Comparison of ENCODE assay signal across 1 cellular context in the genomic region with DNA sequence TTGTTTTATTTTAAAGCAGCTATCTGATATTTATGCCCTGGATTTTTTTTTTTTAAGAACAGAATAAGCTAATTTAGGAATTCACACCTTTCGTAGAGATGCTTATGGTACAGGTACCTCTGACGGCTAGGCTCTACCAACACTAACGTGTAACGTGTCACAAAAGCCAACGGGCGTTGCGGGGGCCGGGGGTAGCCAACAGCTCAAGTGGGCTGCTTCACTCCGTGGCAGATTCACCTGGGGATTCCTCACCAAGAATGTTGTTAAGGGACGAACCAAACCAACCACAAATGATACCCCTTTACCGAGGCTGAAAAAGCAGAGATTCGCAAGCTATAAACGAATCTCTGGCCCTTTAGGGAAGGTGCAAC.
TF ChIP-seq lines count a peak whose summit lies in the region.

No MANE protein-coding gene starts in this region.

TF ChIP-seq in SK-N-SH treated with all-trans-retinoic acid at 6 μM for 48 hours, 23 proteins besides CTCF, POLR2A, EP300 and RAD21 (continued from another document):
- TF ChIP-seq PPARA (CRISPR knock-in tag; IDR thresholded peaks at IDR 0.05; ENCODE audit: borderline replicate concordance) = no peak
- TF ChIP-seq SNAI2 (CRISPR knock-in tag; IDR thresholded peaks at IDR 0.05) = no peak
- TF ChIP-seq ZNF70 (CRISPR knock-in tag; IDR thresholded peaks at IDR 0.05) = no peak
